22 cellular contexts compared by ENCODE assay signal in genomic region chr3:35883929-35884328, GRCh38.
"Had no signal": no experiment of that assay in that cellular context is flagged by ENCODE, and none has a peak within 500 bp of the region (broad histone marks: within the 10 kb centered on the region; RNA-seq: fewer than 3 reads in every experiment).

No MANE protein-coding gene starts in this region.

- H3K4me3 ChIP-seq: MG63, PC-9, Peyer's patch, SJCRH30 had no signal

- H3K4me1 ChIP-seq: Peyer's patch, SJCRH30 had no signal

- H2AFZ ChIP-seq: PC-9 had no signal

- H3K9me3 ChIP-seq: MG63, Peyer's patch, SJCRH30 had no signal

- DNase-seq: KBM-7, MG63, NCI-H1092, NCI-H1105 treated with DMSO at 0.1 percent for 48 hours, NCI-H1417 treated with DMSO at 0.1 percent for 48 hours, NCI-H146, NCI-H1694 treated with DMSO at 0.1 percent for 48 hours, NCI-H1930, NCI-H2081, NCI-H2107, NCI-H2227 treated with DMSO at 0.1 percent for 48 hours, NCI-H524, NCI-H526 treated with DMSO at 0.1 percent for 48 hours, NCI-H774, PC-9, Peyer's patch, SHP77 treated with DMSO at 0.1 percent for 48 hours, SJCRH30 had no signal

- H3K27ac ChIP-seq: HL-60, PC-9, Peyer's patch, SJCRH30 had no signal

- H3K4me2 ChIP-seq: PC-9 had no signal

- H3K36me3 ChIP-seq: MG63, Peyer's patch, SJCRH30 had no signal

- FAIRE-seq: HTR-8/SVneo had no signal

- H3K27me3 ChIP-seq: MG63, Peyer's patch, SJCRH30 had no signal

- ATAC-seq: Right ventricle myocardium inferior, SK-N-SH treated with all-trans-retinoic acid at 6 μM for 48 hours had no signal
